Comparison of ENCODE assay signal across 8 cellular contexts in the genomic region with DNA sequence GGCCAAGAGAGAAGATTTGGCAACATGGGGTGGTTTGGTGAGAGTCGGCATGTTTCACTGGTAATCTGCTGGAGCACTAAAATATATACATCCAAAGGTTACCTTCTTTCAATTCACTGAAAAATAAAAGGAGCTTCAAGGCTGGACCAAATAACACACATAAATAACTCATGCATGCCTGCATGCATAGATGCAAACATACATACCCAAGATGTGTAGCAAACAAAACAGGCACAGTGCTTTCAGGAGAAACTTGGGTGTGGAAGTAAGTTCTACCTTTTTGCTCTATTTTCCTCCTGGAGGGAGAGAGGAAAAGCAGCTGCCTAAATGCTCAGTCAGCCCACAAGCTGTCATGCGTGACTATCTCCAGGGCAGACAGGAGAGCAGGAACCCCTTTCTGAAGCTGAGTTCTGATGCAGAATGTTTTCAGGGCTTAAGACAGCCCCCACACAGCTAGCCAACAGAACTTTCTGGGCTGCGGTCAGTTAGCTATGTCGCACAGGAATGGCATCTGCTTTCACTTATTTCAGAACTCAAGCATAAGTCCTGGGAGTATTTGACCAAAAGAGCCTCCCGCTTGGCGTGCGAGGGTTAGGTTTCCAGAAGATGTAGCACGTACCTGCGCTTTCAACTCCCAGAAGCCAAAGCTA.
A peak's percentile ranks its signal among the peaks of the same experiment; 100 is the strongest.
DNase-seq lines count a peak whose midpoint lies in the region; ATAC-seq and TF ChIP-seq lines count a peak whose summit lies in the region.

No MANE protein-coding gene starts in this region.

- H3K27ac Mint-ChIP-seq in CD4-positive, alpha-beta T cell = peak overlapping the region; percentile 90
- H3K27ac Mint-ChIP-seq in natural killer cell = peak overlapping the region; percentile 92 to 98

- DNase-seq in CD4-positive, alpha-beta T cell = no peak
- DNase-seq in SJSA1 (ENCODE audit: low read depth in 1 of 2, low spot score in 2 of 2) = peak; percentile 94 to 97
- no peak for DNase-seq in effector memory CD4-positive, alpha-beta T cell
- no peak for DNase-seq in natural killer cell
- no peak for DNase-seq in NCI-H82 treated with DMSO at 0.1 percent for 48 hours (lab: John Stamatoyannopoulos, UW; ENCODE audit: unreplicated experiment)
- DNase-seq in activated gamma-delta T cell (lab: John Stamatoyannopoulos, UW) = no peak

- H3K9me3 ChIP-seq in CD4-positive, alpha-beta T cell (ENCODE audit: control insufficient read depth, low read length) = no peaks in the 10 kb centered on the region
- no peaks in the 10 kb centered on the region for H3K9me3 ChIP-seq in SJSA1 (replicated peaks)
- no peaks in the 10 kb centered on the region for H3K9me3 ChIP-seq in effector memory CD4-positive, alpha-beta T cell (ENCODE audit: control insufficient read depth, low read length)

- H3K4me1 Mint-ChIP-seq in CD4-positive, alpha-beta T cell (ENCODE audit: low read depth) = peaks cover 66% of the 10 kb centered on the region
- peaks cover 44 to 60% of the 10 kb centered on the region in 2 donors for H3K4me1 Mint-ChIP-seq in natural killer cell

- no peak for ATAC-seq in CD4-positive, alpha-beta T cell (ENCODE audit: poor library complexity)
- peak; percentile 47 for ATAC-seq in GM19043 (IDR thresholded peaks at IDR 0.05; ENCODE audit: low read depth, unreplicated experiment)
- peak; percentile 43 for ATAC-seq in HG03159 (IDR thresholded peaks at IDR 0.05; ENCODE audit: unreplicated experiment)
- peak; percentile 17 to 35 (median 25) for ATAC-seq in natural killer cell

- H3K4me3 Mint-ChIP-seq in CD4-positive, alpha-beta T cell = peak overlapping the region; percentile 78
- H3K4me3 Mint-ChIP-seq in natural killer cell = peak overlapping the region; percentile 74

- no peak overlapping the region for H3K4me3 ChIP-seq in SJSA1
- H3K4me3 ChIP-seq in effector memory CD4-positive, alpha-beta T cell (ENCODE audit: insufficient read depth, low read depth, low read length, poor library complexity, severe bottlenecking) = peak overlapping the region; percentile 24

- H3K27me3 ChIP-seq in CD4-positive, alpha-beta T cell (ENCODE audit: control insufficient read depth, insufficient read depth, low read length) = no peaks in the 10 kb centered on the region
- no peaks in the 10 kb centered on the region for H3K27me3 ChIP-seq in SJSA1 (replicated peaks)
- H3K27me3 ChIP-seq in effector memory CD4-positive, alpha-beta T cell (replicated peaks; ENCODE audit: control insufficient read depth, insufficient read depth, low read length, poor library complexity, severe bottlenecking) = no peaks in the 10 kb centered on the region

- H3K4me1 ChIP-seq in SJSA1 (replicated peaks) = peaks cover 69% of the 10 kb centered on the region
- H3K4me1 ChIP-seq in effector memory CD4-positive, alpha-beta T cell (ENCODE audit: control insufficient read depth, insufficient read depth, low read length, poor library complexity, severe bottlenecking) = peaks cover 57% of the 10 kb centered on the region

- CTCF ChIA-PET in CD4-positive, alpha-beta T cell (lab: Charles Lee) = interaction anchor here (0.9 to 1.2 kb wide), 2 partner anchors 38 to 121 kb away, joined by 3 to 4 read pairs; no protein-coding TSS in a partner anchor

- intact Hi-C loops in CD4-positive, alpha-beta T cell (cut with DNase I, micrococcal nuclease) = loop anchor here (2.0 to 5.0 kb wide), 4 partner anchors 48 to 230 kb away; no protein-coding TSS in a partner anchor
- intact Hi-C loops in natural killer cell (cut with micrococcal nuclease) = loop anchor here (2.0 kb wide), 2 partner anchors 16 to 352 kb away; partner anchors contain the start of gene IRF2BP2

- no peaks in the 10 kb centered on the region for H3K27me3 Mint-ChIP-seq in CD4-positive, alpha-beta T cell
- H3K27me3 Mint-ChIP-seq in natural killer cell (ENCODE audit: low read depth in 2 of 2) = no peaks in the 10 kb centered on the region

- H3K36me3 ChIP-seq in SJSA1 = no peaks in the 10 kb centered on the region
- H3K36me3 ChIP-seq in effector memory CD4-positive, alpha-beta T cell (ENCODE audit: control insufficient read depth, insufficient read depth, low read length) = no peaks in the 10 kb centered on the region

- POLR2A ChIA-PET in CD4-positive, alpha-beta T cell (lab: Charles Lee) = interaction anchor here (0.7 to 2.8 kb wide), 12 partner anchors 10 to 356 kb away, joined by 3 to 20 read pairs (median 5); partner anchors contain the start of gene IRF2BP2

- H3K27ac ChIP-seq in CD4-positive, alpha-beta T cell (ENCODE audit: low read depth, low read length) = peak overlapping the region; percentile 71
- H3K27ac ChIP-seq in SJSA1 = peak overlapping the region; percentile 100
- peak overlapping the region; percentile 87 for H3K27ac ChIP-seq in effector memory CD4-positive, alpha-beta T cell (ENCODE audit: insufficient read depth, low read length, poor library complexity, severe bottlenecking)

- H3K9me3 Mint-ChIP-seq in CD4-positive, alpha-beta T cell = no peaks in the 10 kb centered on the region
- peaks cover 0 to 3% of the 10 kb centered on the region in 2 donors for H3K9me3 Mint-ChIP-seq in natural killer cell

- TF ChIP-seq CTCF in CD4-positive, alpha-beta T cell (IDR thresholded peaks at IDR 0.05) = no peak
- TF ChIP-seq CTCF in natural killer cell (IDR thresholded peaks at IDR 0.05) = no peak

- H3K36me3 Mint-ChIP-seq in CD4-positive, alpha-beta T cell (ENCODE audit: low read depth) = no peaks in the 10 kb centered on the region
- H3K36me3 Mint-ChIP-seq in natural killer cell = no peaks in the 10 kb centered on the region

Comparison
In these comparisons a context has a peak if more than half of its experiments do, and no peak if none do; other contexts are left out.
1. DNase-seq: peak in SJSA1 (2 of 2); none in CD4-positive, alpha-beta T cell (0 of 10), effector memory CD4-positive, alpha-beta T cell (0 of 3), natural killer cell (single experiment), NCI-H82 treated with DMSO at 0.1 percent for 48 hours (single experiment) and activated gamma-delta T cell (single experiment).
2. Peak in every context shown above with its lines, with median percentiles within 50 percentile points of each other: H3K27ac ChIP-seq.